ENCODE assay signal across 10 cellular contexts in the genomic region with DNA sequence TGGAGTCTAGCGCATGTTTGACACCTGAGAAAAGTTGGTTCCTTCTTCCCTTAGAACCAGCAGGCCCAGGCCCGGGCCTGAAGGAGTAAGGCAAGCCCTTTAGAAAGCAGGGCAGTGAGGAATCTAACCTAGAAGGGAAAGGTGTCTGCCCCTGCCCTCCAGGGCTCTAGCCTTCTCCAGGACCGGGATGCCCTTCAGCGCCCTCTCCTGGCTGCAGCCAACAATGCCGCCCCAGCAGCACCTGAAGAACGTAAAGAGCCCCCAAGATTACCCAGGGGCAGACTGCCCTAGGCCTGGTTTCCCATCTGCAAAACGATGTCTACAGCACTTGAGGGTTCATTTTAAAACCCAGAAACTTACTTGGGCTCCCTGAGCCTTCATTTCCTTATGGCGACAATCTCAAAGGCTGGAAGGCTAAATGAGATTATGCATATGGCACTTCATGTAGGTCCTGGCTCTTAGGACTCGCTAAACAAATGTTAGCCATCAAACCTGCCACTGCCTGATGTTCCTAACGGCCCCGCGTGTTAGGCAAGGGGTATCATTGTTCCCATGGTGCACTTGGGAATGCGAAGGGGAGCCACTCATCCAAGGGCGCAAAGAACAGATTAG.
A peak's percentile ranks its signal among the peaks of the same experiment; 100 is the strongest.
DNase-seq lines count a peak whose midpoint lies in the region; ATAC-seq and TF ChIP-seq lines count a peak whose summit lies in the region.
"Had no signal": no experiment of that assay in that cellular context is flagged by ENCODE, and none has a peak within 500 bp of the region (broad histone marks: within the 10 kb centered on the region; RNA-seq: fewer than 3 reads in every experiment).

No MANE protein-coding gene starts in this region.

- ATAC-seq in HG03342 (IDR thresholded peaks at IDR 0.05; ENCODE audit: unreplicated experiment) (no peak), HG02623 (IDR thresholded peaks at IDR 0.05; ENCODE audit: unreplicated experiment) (no peak)

- in situ Hi-C loops in GM13976 (cut with MboI; ENCODE audit: low sequenced_read_pairs, unreplicated experiment), result no loop called here

- no peaks in the 10 kb centered on the region for H3K27me3 ChIP-seq in iPS DF 6.9 (ENCODE audit: control insufficient read depth, insufficient read depth, low read length)
- H3K27me3 ChIP-seq: upper lobe of left lung had no signal

- no peaks in the 10 kb centered on the region; the same call in 1 of the 2 replicates for H3K4me1 ChIP-seq in iPS DF 6.9 (ENCODE audit: control insufficient read depth, insufficient read depth, low read length)
- H3K4me1 ChIP-seq: upper lobe of left lung had no signal

- no peak overlapping the region for H3K27ac ChIP-seq in iPS DF 6.9 (ENCODE audit: low read length)
- H3K27ac ChIP-seq: upper lobe of left lung had no signal

- no CpG with 5 or more reads among the region's 14 CpGs for WGBS in iPS DF 6.9 (ENCODE audit: insufficient coverage, insufficient read length)

- no peaks in the 10 kb centered on the region for H3K9me3 ChIP-seq in iPS DF 6.9 (ENCODE audit: control insufficient read depth, insufficient read depth, low read length)
- H3K9me3 ChIP-seq: upper lobe of left lung had no signal

- H3K4me3 ChIP-seq in iPS DF 6.9 (ENCODE audit: low read length), result no peak overlapping the region
- H3K4me3 ChIP-seq: upper lobe of left lung had no signal

- H3K36me3 ChIP-seq in iPS DF 6.9 (ENCODE audit: control insufficient read depth, insufficient read depth, low read length), result no peaks in the 10 kb centered on the region
- H3K36me3 ChIP-seq: upper lobe of left lung had no signal

- peak; percentile 28 for TF ChIP-seq CTCF in GM13976 (IDR thresholded peaks at IDR 0.05; ENCODE audit: borderline replicate concordance, control extremely low read depth, extremely low read depth, insufficient read depth, missing control alignments)

- peak; percentile 0 for DNase-seq in NCI-H1436 (lab: John Stamatoyannopoulos, UW)
- no peak for DNase-seq in NCI-H1436 treated with DMSO at 0.1 percent for 48 hours (lab: John Stamatoyannopoulos, UW)
- peak; percentile 52 for DNase-seq in GM13976 (ENCODE audit: low spot score)
- DNase-seq in OCI-M1 (lab: John Stamatoyannopoulos, UW), result peak; percentile 21
- peak; percentile 52 for DNase-seq in iPS DF 6.9 (ENCODE audit: low read depth, low spot score)
- DNase-seq in occipital lobe (lab: John Stamatoyannopoulos, UW), result no peak
- DNase-seq: hippocampal formation had no signal

Comparison
In these comparisons a context has a peak if more than half of its experiments do, and no peak if none do; other contexts are left out.
1. DNase-seq: peak in NCI-H1436 (single experiment), GM13976 (single experiment), OCI-M1 (single experiment) and iPS DF 6.9 (single experiment); none in NCI-H1436 treated with DMSO at 0.1 percent for 48 hours (single experiment) and occipital lobe (single experiment).